35 cellular contexts compared by ENCODE assay signal in genomic region chr5:38166832-38167231, GRCh38.
"Had no signal": no experiment of that assay in that cellular context is flagged by ENCODE, and none has a peak within 500 bp of the region (broad histone marks: within the 10 kb centered on the region; RNA-seq: fewer than 3 reads in every experiment).

No MANE protein-coding gene starts in this region.

- H3K9me2 ChIP-seq: SK-N-SH had no signal

- H3K4me1 Mint-ChIP-seq: activated B cell treated with CpG ODN at 0.5 μM for 24 hours; activated naive CD4-positive, alpha-beta T cell treated with anti-CD3 and anti-CD28 coated beads, Interleukin-2, amount 10 ng/mL, durations not matched to agents 7 days and 5 days; activated naive CD8-positive, alpha-beta T cell treated with anti-CD3 and anti-CD28 coated beads, Interleukin-2, amount 50 U/mL, for 24 hours had no signal

- H3K9me3 ChIP-seq: MG63, Peyer's patch, SJSA1, SK-N-SH had no signal

- H3K27me3 ChIP-seq: cardiac muscle cell, MG63, Peyer's patch, SJSA1 had no signal

- H3K4me3 ChIP-seq: cardiac muscle cell, MG63, Peyer's patch, SJSA1 had no signal

- H3K4me2 ChIP-seq: SK-N-SH had no signal

- ATAC-seq: activated naive CD8-positive, alpha-beta T cell treated with anti-CD3 and anti-CD28 coated beads, Interleukin-2, amount 50 U/mL, for 24 hours; activated T-cell treated with anti-CD3 and anti-CD28 coated beads, Interleukin-2, amount 50 U/mL, for 4 hours; PC-3 had no signal

- H3K27ac ChIP-seq: cardiac muscle cell, Peyer's patch, SJSA1 had no signal

- H3K27ac Mint-ChIP-seq: activated B cell treated with CpG ODN at 0.5 μM for 24 hours; activated CD4-positive, alpha-beta memory T cell treated with anti-CD3 and anti-CD28 coated beads for 36 hours; activated naive CD4-positive, alpha-beta T cell treated with anti-CD3 and anti-CD28 coated beads, Interleukin-2, amount 10 ng/mL, durations not matched to agents 7 days and 5 days; activated naive CD8-positive, alpha-beta T cell; activated naive CD8-positive, alpha-beta T cell treated with anti-CD3 and anti-CD28 coated beads, Interleukin-2, amount 50 U/mL, for 24 hours; activated T-helper 1 cell treated with anti-CD3 and anti-CD28 coated beads, Interleukin-12 subunit alpha, Interleukin-12 subunit beta, Interleukin-2, Interleukin-4 antibody, amounts not matched to agents 30 ng/mL and 10 ng/mL and 1 ng/mL, durations not matched to agents 14 hours and 24 hours and 36 hours; T-helper 1 cell treated with Interleukin-12 subunit alpha and Interleukin-12 subunit beta and Interleukin-4 antibody, amounts not matched to agents 30 μg/mL and 1 μg/mL, for 36 hours; T-helper 2 cell treated with Interferon-gamma antibody and Interleukin-4, amounts not matched to agents 5 μg/mL and 100 μg/mL, for 36 hours had no signal

- DNase-seq: activated B cell treated with CpG ODN at 0.5 μM for 24 hours; activated CD4-positive, alpha-beta memory T cell treated with anti-CD3 and anti-CD28 coated beads for 36 hours; activated CD4-positive, alpha-beta T cell treated with anti-CD3 and anti-CD28 coated beads for 4 hours; activated CD4-positive, alpha-beta T cell treated with anti-CD3 and anti-CD28 coated beads, Interleukin-2, amount 50 U/mL, for 1 hour; activated CD4-positive, CD25-positive, alpha-beta regulatory T cell treated with anti-CD3 and anti-CD28 coated beads, Interleukin-2, amount 50 U/mL, for 72 hours; activated CD8-positive, alpha-beta memory T cell treated with anti-CD3 and anti-CD28 coated beads, Interleukin-2, amount 50 U/mL, for 4 hours; activated gamma-delta T cell treated with Interleukin-2 at 50 U/mL for 16 hours; activated naive CD4-positive, alpha-beta T cell treated with anti-CD3 and anti-CD28 coated beads, Interleukin-2, amount 10 ng/mL, durations not matched to agents 7 days and 5 days; activated naive CD8-positive, alpha-beta T cell treated with anti-CD3 and anti-CD28 coated beads, Interleukin-2, amount 50 U/mL, for 24 hours; activated T-cell treated with anti-CD3 and anti-CD28 coated beads for 4 hours; activated T-cell treated with anti-CD3 and anti-CD28 coated beads, Interleukin-2, amount 50 U/mL, for 4 hours; anterior cingulate cortex; Kasumi-1; KG1; MG63; NCI-H1048; NCI-H1436; NCI-H1694; NCI-H1930; NCI-H2081 treated with DMSO at 0.1 percent for 48 hours; NCI-H345; NCI-H526; NCI-H748 treated with DMSO at 0.1 percent for 48 hours; NK-92 treated with Interleukin-12 subunit alpha and Interleukin-12 subunit beta, amount 100 ng/mL, for 24 hours; PC-3; Peyer's patch; RPMI8226; SHP77 treated with DMSO at 0.1 percent for 48 hours; SK-N-SH had no signal

- H3K36me3 Mint-ChIP-seq: activated CD4-positive, alpha-beta memory T cell treated with anti-CD3 and anti-CD28 coated beads for 36 hours; activated naive CD4-positive, alpha-beta T cell treated with anti-CD3 and anti-CD28 coated beads, Interleukin-2, amount 10 ng/mL, durations not matched to agents 7 days and 5 days; activated naive CD8-positive, alpha-beta T cell had no signal

- H3K9me3 Mint-ChIP-seq: activated B cell treated with CpG ODN at 0.5 μM for 24 hours; activated CD4-positive, alpha-beta memory T cell treated with anti-CD3 and anti-CD28 coated beads for 36 hours; activated naive CD4-positive, alpha-beta T cell treated with anti-CD3 and anti-CD28 coated beads, Interleukin-2, amount 10 ng/mL, durations not matched to agents 7 days and 5 days; activated naive CD8-positive, alpha-beta T cell treated with anti-CD3 and anti-CD28 coated beads, Interleukin-2, amount 50 U/mL, for 24 hours; T-helper 1 cell treated with Interleukin-12 subunit alpha and Interleukin-12 subunit beta and Interleukin-4 antibody, amounts not matched to agents 30 μg/mL and 1 μg/mL, for 36 hours; T-helper 2 cell treated with Interferon-gamma antibody and Interleukin-4, amounts not matched to agents 5 μg/mL and 100 μg/mL, for 36 hours had no signal

- H3K4me1 ChIP-seq: Peyer's patch, SJSA1 had no signal

- H3K36me3 ChIP-seq: cardiac muscle cell, MG63, Peyer's patch, SJSA1 had no signal

- H3K27me3 Mint-ChIP-seq: activated B cell treated with CpG ODN at 0.5 μM for 24 hours; activated CD4-positive, alpha-beta memory T cell treated with anti-CD3 and anti-CD28 coated beads for 36 hours; activated naive CD4-positive, alpha-beta T cell treated with anti-CD3 and anti-CD28 coated beads, Interleukin-2, amount 10 ng/mL, durations not matched to agents 7 days and 5 days; activated naive CD8-positive, alpha-beta T cell had no signal

- H3K4me3 Mint-ChIP-seq: activated B cell treated with CpG ODN at 0.5 μM for 24 hours; activated CD4-positive, alpha-beta memory T cell treated with anti-CD3 and anti-CD28 coated beads for 36 hours; activated naive CD4-positive, alpha-beta T cell treated with anti-CD3 and anti-CD28 coated beads, Interleukin-2, amount 10 ng/mL, durations not matched to agents 7 days and 5 days; activated naive CD8-positive, alpha-beta T cell; activated naive CD8-positive, alpha-beta T cell treated with anti-CD3 and anti-CD28 coated beads, Interleukin-2, amount 50 U/mL, for 24 hours; activated T-cell treated with anti-CD3 and anti-CD28 coated beads, Interleukin-2, amount 50 U/mL, for 4 hours; activated T-helper 1 cell treated with anti-CD3 and anti-CD28 coated beads, Interleukin-12 subunit alpha, Interleukin-12 subunit beta, Interleukin-2, Interleukin-4 antibody, amounts not matched to agents 30 ng/mL and 10 ng/mL and 1 ng/mL, durations not matched to agents 14 hours and 24 hours and 36 hours; T-helper 1 cell treated with Interleukin-12 subunit alpha and Interleukin-12 subunit beta and Interleukin-4 antibody, amounts not matched to agents 30 μg/mL and 1 μg/mL, for 36 hours; T-helper 2 cell treated with Interferon-gamma antibody and Interleukin-4, amounts not matched to agents 5 μg/mL and 100 μg/mL, for 36 hours had no signal
